Comparison of ENCODE assay signal across 8 cellular contexts in the genomic region with DNA sequence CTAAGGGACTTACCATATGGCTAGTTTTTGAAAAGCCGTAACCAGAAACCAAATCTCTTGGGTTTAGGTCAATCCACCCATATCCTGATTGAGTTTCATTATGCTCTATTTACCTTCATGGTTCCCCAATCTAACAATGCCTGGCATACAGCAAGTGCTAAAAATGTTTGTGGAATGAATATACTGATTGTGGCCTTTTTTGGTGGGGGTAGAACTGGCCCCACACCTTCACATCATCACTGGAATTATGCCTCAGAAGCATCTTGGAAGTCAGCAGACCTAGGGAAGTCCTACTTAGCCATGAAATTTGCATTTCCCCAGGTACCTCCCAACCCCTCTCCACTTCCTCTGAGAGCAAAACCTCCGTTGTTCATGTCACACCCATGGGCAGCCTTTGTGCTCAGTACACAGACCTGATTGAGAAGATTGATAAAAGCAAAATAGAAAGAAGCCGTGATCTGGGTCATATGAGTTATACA. TPM values are rescaled to one million over a fixed set of nuclear protein-coding genes. Genes with fewer than 3 reads are reported as not detected.
DNase-seq lines count a peak whose midpoint lies in the region; ATAC-seq lines count a peak whose summit lies in the region.
"Had no signal": no experiment of that assay in that cellular context is flagged by ENCODE, and none has a peak within 500 bp of the region (broad histone marks: within the 10 kb centered on the region; RNA-seq: fewer than 3 reads in every experiment).

No MANE protein-coding gene starts in this region.

- peak overlapping the region; percentile 54 to 86 (median 83) for H3K27ac Mint-ChIP-seq in IgD-negative memory B cell
- H3K27ac Mint-ChIP-seq in naive B cell = peak overlapping the region; percentile 62 to 96 (median 92)

- H3K36me3 Mint-ChIP-seq in IgD-negative memory B cell (peaks cover 8% of the 10 kb centered on the region), naive B cell (peaks cover 0 to 2% of the 10 kb centered on the region in 2 donors)

- peak overlapping the region; percentile 13 to 91 (median 58) for H3K4me3 Mint-ChIP-seq in IgD-negative memory B cell
- H3K4me3 Mint-ChIP-seq in naive B cell = peak overlapping the region; percentile 34 to 86 (median 74)

- H3K4me1 Mint-ChIP-seq in IgD-negative memory B cell (peaks cover 49 to 58% (median 54%) of the 10 kb centered on the region in 3 donors), naive B cell (peaks cover 53 to 79% (median 65%) of the 10 kb centered on the region in 3 donors)

- H3K27me3 Mint-ChIP-seq in IgD-negative memory B cell (no peaks in the 10 kb centered on the region), naive B cell (no peaks in the 10 kb centered on the region)

- peak; percentile 61 for DNase-seq in naive B cell
- no peak for DNase-seq in NCI-H2196 treated with DMSO at 0.1 percent for 48 hours (lab: John Stamatoyannopoulos, UW; ENCODE audit: unreplicated experiment)
- DNase-seq in DMS53 treated with DMSO at 0.1 percent for 48 hours (lab: John Stamatoyannopoulos, UW; ENCODE audit: unreplicated experiment) = no peak
- DNase-seq: NCI-H510A treated with DMSO at 0.1 percent for 48 hours had no signal

- peak; percentile 88 for ATAC-seq in GM18868 (IDR thresholded peaks at IDR 0.05; ENCODE audit: unreplicated experiment)
- ATAC-seq in GM21576 (IDR thresholded peaks at IDR 0.05; ENCODE audit: unreplicated experiment) = peak; percentile 54
- peak; percentile 91 to 92 for ATAC-seq in naive B cell (ENCODE audit: low read depth in 2 of 2)
- no peak for ATAC-seq in HG03095 (IDR thresholded peaks at IDR 0.05; ENCODE audit: unreplicated experiment)

- peaks cover 0 to 2% (median 2%) of the 10 kb centered on the region in 3 donors for H3K9me3 Mint-ChIP-seq in IgD-negative memory B cell
- peaks cover 0 to 7% (median 1%) of the 10 kb centered on the region in 7 donors for H3K9me3 Mint-ChIP-seq in naive B cell

RNA-seq across cellular contexts. Expression of gene SLAMF1, which starts 17.8 kb away (rescaled TPM):
- polyA plus RNA-seq in IgD-negative memory B cell (17.2 TPM), naive B cell (ENCODE audit: low read depth in 6 of 6) (10 to 100 TPM; 18.9 to 36.6 (median 23.0) TPM)

RNA-seq across cellular contexts. Expression of gene CD48, which starts 47.0 kb away (rescaled TPM):
- polyA plus RNA-seq in IgD-negative memory B cell (129 TPM), naive B cell (ENCODE audit: low read depth in 6 of 6) (100 to 1,000 TPM; 129 to 163 (median 153) TPM)
